In the genomic region with DNA sequence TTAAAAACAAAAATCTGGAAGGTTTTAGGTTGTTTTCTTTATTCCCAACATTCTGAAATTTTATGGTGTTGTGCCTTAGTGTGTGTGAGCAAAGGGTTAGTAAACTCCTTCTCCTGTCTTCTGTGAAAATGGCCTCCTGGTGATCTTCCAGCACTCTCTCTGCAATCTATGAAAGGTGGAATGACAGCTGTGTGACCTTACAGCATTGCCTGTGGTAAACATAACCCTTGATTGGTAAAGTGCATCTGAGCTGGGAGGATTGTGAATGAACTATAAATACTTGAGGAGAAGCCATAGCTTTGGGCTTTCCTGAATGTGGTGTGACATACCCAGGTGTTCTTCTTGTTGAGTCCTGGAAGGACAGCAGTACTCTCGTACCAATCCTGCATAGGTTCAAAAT, we compare ENCODE assay signal across 2 cellular contexts.
TF ChIP-seq lines count a peak whose summit lies in the region.

No MANE protein-coding gene starts in this region.

TF ChIP-seq in liver, 16 proteins besides CTCF, POLR2A, EP300 and RAD21 (continued from another document):
- TF ChIP-seq HNF4G (IDR thresholded peaks at IDR 0.05) (no peak), FOXA1 (IDR thresholded peaks at IDR 0.05) (no peak), RXRA (IDR thresholded peaks at IDR 0.05) (peak; percentile 25 to 58), YY1 (IDR thresholded peaks at IDR 0.05) (peak; percentile 51), FOXA2 (IDR thresholded peaks at IDR 0.05) (no peak), GABPA (IDR thresholded peaks at IDR 0.05 in 1 of 2, conservative IDR thresholded peaks at IDR 0.05 in 1 of 2) (no peak), EGR1 (IDR thresholded peaks at IDR 0.05; ENCODE audit: low read depth in 2 of 2) (no peak), MAX (IDR thresholded peaks at IDR 0.05) (no peak), ZBTB33 (IDR thresholded peaks at IDR 0.05) (no peak), HNF4A (conservative IDR thresholded peaks at IDR 0.05) (peak in 1 of 2 donors; percentile 21), NR2F2 (IDR thresholded peaks at IDR 0.05) (no peak), JUND (IDR thresholded peaks at IDR 0.05) (no peak), TAF1 (conservative IDR thresholded peaks at IDR 0.05) (no peak)
- TF ChIP-seq, protein P1, sequence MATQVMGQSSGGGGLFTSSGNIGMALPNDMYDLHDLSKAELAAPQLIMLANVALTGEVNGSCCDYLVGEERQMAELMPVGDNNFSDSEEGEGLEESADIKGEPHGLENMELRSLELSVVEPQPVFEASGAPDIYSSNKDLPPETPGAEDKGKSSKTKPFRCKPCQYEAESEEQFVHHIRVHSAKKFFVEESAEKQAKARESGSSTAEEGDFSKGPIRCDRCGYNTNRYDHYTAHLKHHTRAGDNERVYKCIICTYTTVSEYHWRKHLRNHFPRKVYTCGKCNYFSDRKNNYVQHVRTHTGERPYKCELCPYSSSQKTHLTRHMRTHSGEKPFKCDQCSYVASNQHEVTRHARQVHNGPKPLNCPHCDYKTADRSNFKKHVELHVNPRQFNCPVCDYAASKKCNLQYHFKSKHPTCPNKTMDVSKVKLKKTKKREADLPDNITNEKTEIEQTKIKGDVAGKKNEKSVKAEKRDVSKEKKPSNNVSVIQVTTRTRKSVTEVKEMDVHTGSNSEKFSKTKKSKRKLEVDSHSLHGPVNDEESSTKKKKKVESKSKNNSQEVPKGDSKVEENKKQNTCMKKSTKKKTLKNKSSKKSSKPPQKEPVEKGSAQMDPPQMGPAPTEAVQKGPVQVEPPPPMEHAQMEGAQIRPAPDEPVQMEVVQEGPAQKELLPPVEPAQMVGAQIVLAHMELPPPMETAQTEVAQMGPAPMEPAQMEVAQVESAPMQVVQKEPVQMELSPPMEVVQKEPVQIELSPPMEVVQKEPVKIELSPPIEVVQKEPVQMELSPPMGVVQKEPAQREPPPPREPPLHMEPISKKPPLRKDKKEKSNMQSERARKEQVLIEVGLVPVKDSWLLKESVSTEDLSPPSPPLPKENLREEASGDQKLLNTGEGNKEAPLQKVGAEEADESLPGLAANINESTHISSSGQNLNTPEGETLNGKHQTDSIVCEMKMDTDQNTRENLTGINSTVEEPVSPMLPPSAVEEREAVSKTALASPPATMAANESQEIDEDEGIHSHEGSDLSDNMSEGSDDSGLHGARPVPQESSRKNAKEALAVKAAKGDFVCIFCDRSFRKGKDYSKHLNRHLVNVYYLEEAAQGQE (IDR thresholded peaks at IDR 0.05), result no peak
- TF ChIP-seq, protein P2, sequence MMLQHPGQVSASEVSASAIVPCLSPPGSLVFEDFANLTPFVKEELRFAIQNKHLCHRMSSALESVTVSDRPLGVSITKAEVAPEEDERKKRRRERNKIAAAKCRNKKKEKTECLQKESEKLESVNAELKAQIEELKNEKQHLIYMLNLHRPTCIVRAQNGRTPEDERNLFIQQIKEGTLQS (IDR thresholded peaks at IDR 0.05), result no peak

TF ChIP-seq in HepG2, 621 proteins besides CTCF, POLR2A, EP300 and RAD21:
- TF ChIP-seq ZNF530 (CRISPR knock-in tag; IDR thresholded peaks at IDR 0.05; ENCODE audit: low read depth) (no peak), ZNF672 (CRISPR knock-in tag; IDR thresholded peaks at IDR 0.05) (no peak), ZNF124 (CRISPR knock-in tag; IDR thresholded peaks at IDR 0.05) (no peak), REXO4 (CRISPR knock-in tag; IDR thresholded peaks at IDR 0.05; ENCODE audit: borderline replicate concordance) (no peak), ZNF431 (CRISPR knock-in tag; IDR thresholded peaks at IDR 0.05; ENCODE audit: borderline replicate concordance, low read depth) (no peak)
- TF ChIP-seq, protein P3, sequence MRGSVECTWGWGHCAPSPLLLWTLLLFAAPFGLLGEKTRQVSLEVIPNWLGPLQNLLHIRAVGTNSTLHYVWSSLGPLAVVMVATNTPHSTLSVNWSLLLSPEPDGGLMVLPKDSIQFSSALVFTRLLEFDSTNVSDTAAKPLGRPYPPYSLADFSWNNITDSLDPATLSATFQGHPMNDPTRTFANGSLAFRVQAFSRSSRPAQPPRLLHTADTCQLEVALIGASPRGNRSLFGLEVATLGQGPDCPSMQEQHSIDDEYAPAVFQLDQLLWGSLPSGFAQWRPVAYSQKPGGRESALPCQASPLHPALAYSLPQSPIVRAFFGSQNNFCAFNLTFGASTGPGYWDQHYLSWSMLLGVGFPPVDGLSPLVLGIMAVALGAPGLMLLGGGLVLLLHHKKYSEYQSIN (CRISPR knock-in tag; IDR thresholded peaks at IDR 0.05; ENCODE audit: borderline replicate concordance), result no peak
- TF ChIP-seq, protein P4, sequence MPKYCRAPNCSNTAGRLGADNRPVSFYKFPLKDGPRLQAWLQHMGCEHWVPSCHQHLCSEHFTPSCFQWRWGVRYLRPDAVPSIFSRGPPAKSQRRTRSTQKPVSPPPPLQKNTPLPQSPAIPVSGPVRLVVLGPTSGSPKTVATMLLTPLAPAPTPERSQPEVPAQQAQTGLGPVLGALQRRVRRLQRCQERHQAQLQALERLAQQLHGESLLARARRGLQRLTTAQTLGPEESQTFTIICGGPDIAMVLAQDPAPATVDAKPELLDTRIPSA (CRISPR knock-in tag; IDR thresholded peaks at IDR 0.05; ENCODE audit: borderline replicate concordance), result no peak
